17 cellular contexts compared by ENCODE assay signal in the genomic region with DNA sequence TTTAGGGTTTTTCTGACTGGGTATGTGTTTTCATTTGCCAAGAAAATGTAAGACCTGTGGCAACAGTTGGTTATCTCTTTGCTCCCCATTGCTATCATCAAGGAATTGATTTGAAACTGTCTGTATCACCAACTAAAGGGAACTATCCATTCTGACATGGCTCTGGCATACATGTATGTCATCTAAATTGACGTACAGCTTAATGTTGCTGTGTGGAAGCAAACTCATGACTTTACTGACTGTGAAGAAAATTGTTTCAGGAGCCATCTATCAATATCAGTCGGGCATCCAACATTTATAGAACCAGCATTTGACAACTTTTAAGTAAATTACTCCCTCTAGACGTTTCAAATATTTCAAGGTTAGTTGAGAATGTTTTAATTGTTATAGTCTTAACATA.
"Had no signal": no experiment of that assay in that cellular context is flagged by ENCODE, and none has a peak within 500 bp of the region (broad histone marks: within the 10 kb centered on the region; RNA-seq: fewer than 3 reads in every experiment).

No MANE protein-coding gene starts in this region.

- H3K27me3 ChIP-seq: stomach, suprapubic skin, testis, thyroid gland, tibial artery, tibial nerve, transverse colon, upper lobe of left lung, upper lobe of right lung, uterus, vagina had no signal

- H3K4me3 ChIP-seq: stomach, suprapubic skin, testis, thoracic aorta, thyroid gland, tibial artery, tibial nerve, transverse colon, upper lobe of left lung, upper lobe of right lung, uterus, vagina had no signal

- H3K27ac ChIP-seq: stomach, suprapubic skin, testis, thoracic aorta, thyroid gland, tibial artery, tibial nerve, transverse colon, upper lobe of left lung, upper lobe of right lung, uterus, vagina had no signal

- H3K36me3 ChIP-seq: stomach, suprapubic skin, thoracic aorta, thyroid gland, tibial artery, tibial nerve, transverse colon, upper lobe of left lung, upper lobe of right lung, uterus, vagina had no signal

- ATAC-seq: stimulated activated effector memory CD8-positive, alpha-beta T cell treated with anti-CD3 and anti-CD28 coated beads, Interleukin-12 subunit alpha, Interleukin-12 subunit beta, amount 100 ng/mL, for 72 hours; stimulated activated memory B cell treated with anti-CD40 and anti-IgM and Interleukin-4, amounts not matched to agents 10 μg/mL and 1 μg/mL and 100 μg/mL, for 72 hours; stimulated activated naive B cell treated with anti-CD40 and anti-IgM and Interleukin-4, amounts not matched to agents 10 μg/mL and 1 μg/mL and 100 μg/mL, for 72 hours; stimulated activated naive CD8-positive, alpha-beta T cell treated with anti-CD3 and anti-CD28 coated beads, Interleukin-15, amount 100 ng/mL, for 72 hours; stimulated activated naive CD8-positive, alpha-beta T cell treated with anti-CD3 and anti-CD28 coated beads, Interleukin-15, Interleukin-2, amounts not matched to agents 100 U/mL and 50 U/mL, for 24 hours; upper lobe of right lung had no signal

- H3K9me3 ChIP-seq: stomach, suprapubic skin, testis, thoracic aorta, thyroid gland, tibial artery, tibial nerve, transverse colon, upper lobe of left lung, upper lobe of right lung, uterus, vagina had no signal
